In genomic region chr12:123533672-123534643, GRCh38 we compare ENCODE assay signal across 8 cellular contexts. TPM values are rescaled to one million over a fixed set of nuclear protein-coding genes. Genes with fewer than 3 reads are reported as not detected.
DNase-seq lines count a peak whose midpoint lies in the region; ATAC-seq and TF ChIP-seq lines count a peak whose summit lies in the region.

TSS of gene RILPL1 (minus strand) at chr12:123533719. CDS start at chr12:123533482, 237 bp downstream.

- peak within 1 kb of the TSS; percentile 76 to 95 (median 90) for H3K27ac ChIP-seq in esophagus squamous epithelium

- H3K9ac ChIP-seq in mucosa of stomach (ENCODE audit: low read length) = peak within 1 kb of the TSS; percentile 43

- no peak for ATAC-seq in GM21786 (IDR thresholded peaks at IDR 0.05; ENCODE audit: unreplicated experiment)

- H3K9me3 ChIP-seq in esophagus squamous epithelium (no peaks in the 10 kb centered on the region), mucosa of stomach (ENCODE audit: control insufficient read depth, low read length) (no peaks in the 10 kb centered on the region)

- H3K4me1 ChIP-seq in esophagus squamous epithelium (peaks cover 16 to 39% (median 23%) of the 10 kb centered on the region in 3 donors), mucosa of stomach (ENCODE audit: control insufficient read depth, insufficient read depth, low read length) (peaks cover 18% of the 10 kb centered on the region)

- intact Hi-C loops in esophagus squamous epithelium (cut with DNase I) = no loop called here

- 0 to 6% methylated on average over 2 to 6 of the region's 114 CpGs for whole genome bisulfite sequencing in esophagus squamous epithelium, 2 donors

- peak in 3 of 6 experiments; percentile 15 to 30 (median 27) for TF ChIP-seq CTCF in esophagus squamous epithelium (IDR thresholded peaks at IDR 0.05)

- in situ Hi-C loops in Caki2 (cut with HindIII; ENCODE audit: low pct_unique_long_range_greater_than_20kb, low sequenced_read_pairs) = no loop called here

- TF ChIP-seq POLR2A in esophagus squamous epithelium (IDR thresholded peaks at IDR 0.05) = no peak

- H3K27me3 ChIP-seq in H7 (ENCODE audit: control insufficient read depth, insufficient read depth, low read length) (peaks cover 4% of the 10 kb centered on the region; the same call in 1 of the 2 replicates), esophagus squamous epithelium (no peaks in the 10 kb centered on the region), mucosa of stomach (ENCODE audit: control insufficient read depth, insufficient read depth, low read length) (no peaks in the 10 kb centered on the region)

- H3K4me3 ChIP-seq in H7 (ENCODE audit: insufficient read depth, low read depth, low read length) = peak within 1 kb of the TSS; percentile 79
- H3K4me3 ChIP-seq in esophagus squamous epithelium = peak within 1 kb of the TSS; percentile 60 to 88 (median 69)
- peak within 1 kb of the TSS; percentile 25 for H3K4me3 ChIP-seq in mucosa of stomach (ENCODE audit: low read length)

- DNase-seq in Caki2 (ENCODE audit: low read depth) (peak; percentile 74), H7 (peak; percentile 94), NCI-H82 (lab: John Stamatoyannopoulos, UW) (peak; percentile 83), esophagus squamous epithelium (lab: John Stamatoyannopoulos, UW) (no peak)
- peak; percentile 63 to 74 for DNase-seq in activated T-cell treated with anti-CD3 and anti-CD28 coated beads, Interleukin-2, amount 50 U/mL, for 48 hours
- DNase-seq in stimulated activated naive CD4-positive, alpha-beta T cell treated with Interleukin-2 at 50 U/mL for 16 hours (lab: John Stamatoyannopoulos, UW) = peak; percentile 46

- H3K36me3 ChIP-seq in H7 (replicated peaks; ENCODE audit: control insufficient read depth, insufficient read depth, low read length) (no peaks in the 10 kb centered on the region; the same call in 1 of the 2 replicates), esophagus squamous epithelium (no peaks in the 10 kb centered on the region), mucosa of stomach (ENCODE audit: control insufficient read depth, insufficient read depth, low read length) (no peaks in the 10 kb centered on the region)

RNA-seq across cellular contexts. Expression of gene RILPL1, which starts in this region (rescaled TPM):
- 7.8 and 13.9 TPM in 2 replicates for total RNA-seq in Caki2 (2014; rRNA removed; shearing (Covaris generic); ENCODE audit: low replicate concordance)
- total RNA-seq in H7 (2014; rRNA removed; shearing (Covaris generic)) = 12.4 and 13.2 TPM in 2 replicates
- 10 to 100 TPM in 1 of 4 donors, 1 to 10 TPM in 3; 4.6 to 14.5 (median 7.0) TPM for total RNA-seq in esophagus squamous epithelium

Comparison
In these comparisons a context has a peak if more than half of its experiments do, and no peak if none do; other contexts are left out.
1. H3K4me3 ChIP-seq: peak in every context shown above with its lines; median percentile 79 in H7; 69 in esophagus squamous epithelium; 25 in mucosa of stomach.